In the genomic region with DNA sequence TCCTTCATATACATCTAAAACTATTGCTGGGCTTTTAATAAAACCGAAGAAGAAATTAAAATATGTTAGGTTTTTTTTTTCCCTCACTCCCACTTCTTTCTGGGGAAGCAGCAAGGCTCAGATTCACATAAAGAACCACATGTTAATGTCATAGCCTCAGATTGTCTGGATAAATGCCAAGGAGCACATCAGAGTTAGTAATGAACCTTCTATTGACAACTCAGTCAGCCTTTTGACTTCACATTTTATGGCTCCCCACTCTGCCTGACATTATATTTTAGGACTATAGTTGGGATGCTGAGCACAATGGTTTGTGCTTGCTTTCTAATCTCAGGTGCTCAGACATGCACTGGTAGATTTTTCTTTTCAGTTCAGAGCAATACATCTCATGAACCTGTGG, we compare ENCODE assay signal across 21 cellular contexts. TPM values are rescaled to one million over a fixed set of nuclear protein-coding genes. Genes with fewer than 3 reads are reported as not detected.
A peak's percentile ranks its signal among the peaks of the same experiment; 100 is the strongest.
DNase-seq lines count a peak whose midpoint lies in the region; ATAC-seq, FAIRE-seq and TF ChIP-seq lines count a peak whose summit lies in the region.
"Had no signal": no experiment of that assay in that cellular context is flagged by ENCODE, and none has a peak within 500 bp of the region (broad histone marks: within the 10 kb centered on the region; RNA-seq: fewer than 3 reads in every experiment).

No MANE protein-coding gene starts in this region.

- H2AFZ ChIP-seq in neural cell (ENCODE audit: low read depth, low read length) (no peak overlapping the region), HepG2 (ENCODE audit: low read length) (no peak overlapping the region)

- intact Hi-C loops in HepG2 (cut with micrococcal nuclease; ENCODE audit: unreplicated experiment): no loop called here

- no peak overlapping the region for H3K4me3 ChIP-seq in neural cell (ENCODE audit: low read length)
- no peak overlapping the region for H3K4me3 ChIP-seq in HepG2 (replicated peaks in 1 of 3; ENCODE audit: insufficient read depth in 1 of 3, low read depth in 2 of 3, low read length in 3 of 3)

- POLR2A ChIA-PET in HepG2 (lab: Yijun Ruan, JAX): no interaction called here

- no peaks in the 10 kb centered on the region for H3K9me2 ChIP-seq in neural cell (ENCODE audit: insufficient read depth, low read length)

- H3K9me3 ChIP-seq in neural cell (ENCODE audit: low read length) (no peaks in the 10 kb centered on the region), HepG2 (ENCODE audit: low read length) (no peaks in the 10 kb centered on the region)
- H3K9me3 ChIP-seq: BE2C had no signal

- no peak for ATAC-seq in HepG2
- ATAC-seq: foreskin keratinocyte; left colon; stimulated activated naive CD8-positive, alpha-beta T cell treated with anti-CD3 and anti-CD28 coated beads, Interleukin-15, amount 100 ng/mL, for 72 hours had no signal

- peak overlapping the region; percentile 27 for H3K27ac ChIP-seq in neural cell (ENCODE audit: low read length)
- H3K27ac ChIP-seq in HepG2 (ENCODE audit: extremely low read length, insufficient read depth, low read length): no peak overlapping the region
- H3K27ac ChIP-seq: 22Rv1, foreskin keratinocyte had no signal

- no peaks in the 10 kb centered on the region for H3K27me3 ChIP-seq in neural cell (ENCODE audit: insufficient read depth, low read depth, low read length)
- H3K27me3 ChIP-seq in HepG2 (ENCODE audit: control insufficient read depth in 1 of 2, insufficient read depth in 2 of 2, low read length in 2 of 2): no peaks in the 10 kb centered on the region; a peak in 1 of 5 replicates
- H3K27me3 ChIP-seq: foreskin keratinocyte had no signal

- in situ Hi-C loops in HepG2 (cut with HindIII; ENCODE audit: extremely low pct_ligation_motif_present, low pct_unique_long_range_greater_than_20kb): no loop called here

- H3K36me3 ChIP-seq in neural cell (ENCODE audit: insufficient read depth, low read length) (no peaks in the 10 kb centered on the region), HepG2 (replicated peaks in 1 of 2; ENCODE audit: control insufficient read depth in 1 of 2, insufficient read depth in 2 of 2, low read length in 2 of 2) (no peaks in the 10 kb centered on the region)
- H3K36me3 ChIP-seq: BE2C had no signal

- TF ChIP-seq RAD21 in neural cell (conservative IDR thresholded peaks at IDR 0.05): no peak
- no peak for TF ChIP-seq RAD21 in HepG2 (CRISPR knock-in tag; IDR thresholded peaks at IDR 0.05)

- H3K79me2 ChIP-seq in neural cell (replicated peaks; ENCODE audit: insufficient read depth, low read length) (no peaks in the 10 kb centered on the region), HepG2 (ENCODE audit: insufficient read depth, low read length) (no peaks in the 10 kb centered on the region)

- no peak overlapping the region for H3K4me2 ChIP-seq in neural cell (ENCODE audit: low read length)
- H3K4me2 ChIP-seq in HepG2 (ENCODE audit: low read depth, low read length): no peak overlapping the region

- WGBS in HepG2 (ENCODE audit: low lambda C conversion rate): 0% methylated on average over 1 of the region's 1 CpG

- H3F3A ChIP-seq in neural cell (ENCODE audit: insufficient read depth, low read length, poor library complexity, severe bottlenecking): no peaks in the 10 kb centered on the region

- no TSS peak for BruUV-seq in HepG2 (replicated peaks; lab: Mats Ljungman, UMichigan)

- H3K9ac ChIP-seq in neural cell (ENCODE audit: low read length): no peak overlapping the region
- no peak overlapping the region for H3K9ac ChIP-seq in HepG2 (ENCODE audit: insufficient read depth, low read depth, low read length)

- TF ChIP-seq CTCF in neural cell (IDR thresholded peaks at IDR 0.05; ENCODE audit: poor library complexity, severe bottlenecking) (no peak), HepG2 (CRISPR knock-in tag; IDR thresholded peaks at IDR 0.05) (no peak)

- peak; percentile 12 for TF ChIP-seq EP300 in neural cell (conservative IDR thresholded peaks at IDR 0.05; ENCODE audit: poor library complexity, severe bottlenecking)
- no peak for TF ChIP-seq EP300 in HepG2 (IDR thresholded peaks at IDR 0.05; ENCODE audit: low read depth in 2 of 2, low read length in 2 of 2)
- TF ChIP-seq EP300 in HepG2 (CRISPR knock-in tag; IDR thresholded peaks at IDR 0.05; ENCODE audit: borderline replicate concordance): no peak

- H3K4me1 ChIP-seq in HepG2 (ENCODE audit: insufficient read depth, low read length): no peaks in the 10 kb centered on the region
- H3K4me1 ChIP-seq: BE2C, foreskin keratinocyte had no signal

- DNase-seq in DMS 273 (lab: John Stamatoyannopoulos, UW; ENCODE audit: unreplicated experiment) (peak; percentile 59), DMS 273 treated with DMSO at 0.1 percent for 48 hours (lab: John Stamatoyannopoulos, UW) (no peak), NCI-H2081 (lab: John Stamatoyannopoulos, UW) (peak; percentile 80 to 94), NCI-H748 (lab: John Stamatoyannopoulos, UW; ENCODE audit: unreplicated experiment) (peak; percentile 98), D341Med (ENCODE audit: low spot score) (no peak), islet precursor cell (no peak), HepG2 (ENCODE audit: low spot score) (no peak)
- DNase-seq: activated CD4-positive, alpha-beta T cell treated with anti-CD3 and anti-CD28 coated beads, Interleukin-2, amount 50 U/mL, for 1 hour; activated naive CD4-positive, alpha-beta T cell treated with Interleukin-2 at 50 U/mL for 16 hours; BE2C; foreskin keratinocyte; H9; left colon; NCI-H526; RPMI8226; stimulated activated naive CD8-positive, alpha-beta T cell treated with anti-CD3 and anti-CD28 coated beads, Interleukin-15, amount 100 ng/mL, for 72 hours; SW 1271 had no signal

- CTCF ChIA-PET in HepG2 (lab: Yijun Ruan, JAX; ENCODE audit: low intra/inter-chr PET ratio, low total read pairs): no interaction called here

- TF ChIP-seq POLR2A in HepG2 (IDR thresholded peaks at IDR 0.05; ENCODE audit: insufficient read depth in 1 of 2, low read depth in 2 of 2, low read length in 2 of 2): no peak

- FAIRE-seq in HepG2 (lab: Jason Lieb, UNC): no peak
- FAIRE-seq: astrocyte, endometrium had no signal

- no peaks in the 10 kb centered on the region for H4K20me1 ChIP-seq in neural cell (ENCODE audit: insufficient read depth)
- no peaks in the 10 kb centered on the region for H4K20me1 ChIP-seq in HepG2 (ENCODE audit: insufficient read depth, low read length)

TF ChIP-seq in neural cell, 6 proteins besides CTCF, POLR2A, EP300 and RAD21:
- TF ChIP-seq MXI1 (conservative IDR thresholded peaks at IDR 0.05; ENCODE audit: poor library complexity, severe bottlenecking) (no peak), EZH2 (IDR thresholded peaks at IDR 0.05; ENCODE audit: borderline replicate concordance, insufficient read depth, low read length, poor library complexity, severe bottlenecking) (no peak), TAF1 (IDR thresholded peaks at IDR 0.05; ENCODE audit: low read depth) (no peak)

TF ChIP-seq in HepG2, 621 proteins besides CTCF, POLR2A, EP300 and RAD21 (continues in another document):
- no peak for TF ChIP-seq ZNF674 (CRISPR knock-in tag; IDR thresholded peaks at IDR 0.05; ENCODE audit: low read depth)

RNA-seq across cellular contexts. Expression of gene DMAC1, which starts 21.8 kb away (rescaled TPM):
- polyA plus RNA-seq in neural cell (27.3 and 34.9 TPM in 2 replicates), HepG2 (2011; rRNA removed) (42.9 and 44.3 TPM in 2 replicates)
- polyA minus RNA-seq in neural cell: 24.1 and 26.7 TPM in 2 replicates
- 72.9 and 98.5 TPM in 2 replicates for total RNA-seq in HepG2 (2016; rRNA removed; fragmentation: Illumina TruSeq; extraction: Trizol)
- 15.8 and 17.0 TPM in 2 replicates for total RNA-seq in HepG2 (2016; cell fraction: cytosol; rRNA removed; fragmentation: Illumina TruSeq; extraction: Trizol; ENCODE audit: low read depth)
- total RNA-seq in HepG2 (2016; cell fraction: insoluble cytoplasmic fraction; rRNA removed; fragmentation: Illumina TruSeq; extraction: Trizol): 74.7 and 108 TPM in 2 replicates
- 28.9 and 34.9 TPM in 2 replicates for total RNA-seq in HepG2 (2016; cell fraction: membrane; rRNA removed; fragmentation: Illumina TruSeq; extraction: Trizol)
- total RNA-seq in HepG2 (2016; cell fraction: nucleus; rRNA removed; fragmentation: Illumina TruSeq; extraction: Trizol): 27.3 and 33.1 TPM in 2 replicates
- 11.1 and 15.4 TPM in 2 replicates for polyA plus RNA-seq in HepG2 (2011; cell fraction: cytosol; rRNA removed)
- polyA plus RNA-seq in HepG2 (2011; cell fraction: nucleus; rRNA removed): 7.1 and 9.1 TPM in 2 replicates
- polyA plus RNA-seq in HepG2 (2012): 48.3 and 52.6 TPM in 2 replicates
- polyA plus RNA-seq in HepG2 (2016; cell fraction: cytosol; fragmentation: Illumina TruSeq; extraction: Trizol; ENCODE audit: low read depth): 16.1 and 19.8 TPM in 2 replicates
- polyA plus RNA-seq in HepG2 (2016; cell fraction: insoluble cytoplasmic fraction; fragmentation: Illumina TruSeq; extraction: Trizol; ENCODE audit: low read depth): 76.6 and 86.3 TPM in 2 replicates
- 22.6 and 23.6 TPM in 2 replicates for polyA plus RNA-seq in HepG2 (2016; cell fraction: membrane; fragmentation: Illumina TruSeq; extraction: Trizol; ENCODE audit: low read depth)
- polyA plus RNA-seq in HepG2 (2016; cell fraction: nucleus; fragmentation: Illumina TruSeq; extraction: Trizol; ENCODE audit: insufficient read depth, low read depth): 40.0 and 44.8 TPM in 2 replicates
- 11.3 and 19.8 TPM in 2 replicates for polyA minus RNA-seq in HepG2 (2011; rRNA and poly(A)+ RNA removed; ENCODE audit: low replicate concordance)
- 11.5 and 15.9 TPM in 2 replicates for polyA minus RNA-seq in HepG2 (2011; cell fraction: cytosol; rRNA and poly(A)+ RNA removed)
- polyA minus RNA-seq in HepG2 (2011; cell fraction: nucleus; rRNA and poly(A)+ RNA removed): 11.6 and 12.6 TPM in 2 replicates

Comparison
In these comparisons a context has a peak if more than half of its experiments do, and no peak if none do; other contexts are left out.
1. DNase-seq: peak in DMS 273 (single experiment), NCI-H2081 (2 of 2) and NCI-H748 (single experiment); none in DMS 273 treated with DMSO at 0.1 percent for 48 hours (single experiment), D341Med (single experiment), islet precursor cell (single experiment) and HepG2 (single experiment).